ENCODE assay signal across 1 cellular context in the genomic region with DNA sequence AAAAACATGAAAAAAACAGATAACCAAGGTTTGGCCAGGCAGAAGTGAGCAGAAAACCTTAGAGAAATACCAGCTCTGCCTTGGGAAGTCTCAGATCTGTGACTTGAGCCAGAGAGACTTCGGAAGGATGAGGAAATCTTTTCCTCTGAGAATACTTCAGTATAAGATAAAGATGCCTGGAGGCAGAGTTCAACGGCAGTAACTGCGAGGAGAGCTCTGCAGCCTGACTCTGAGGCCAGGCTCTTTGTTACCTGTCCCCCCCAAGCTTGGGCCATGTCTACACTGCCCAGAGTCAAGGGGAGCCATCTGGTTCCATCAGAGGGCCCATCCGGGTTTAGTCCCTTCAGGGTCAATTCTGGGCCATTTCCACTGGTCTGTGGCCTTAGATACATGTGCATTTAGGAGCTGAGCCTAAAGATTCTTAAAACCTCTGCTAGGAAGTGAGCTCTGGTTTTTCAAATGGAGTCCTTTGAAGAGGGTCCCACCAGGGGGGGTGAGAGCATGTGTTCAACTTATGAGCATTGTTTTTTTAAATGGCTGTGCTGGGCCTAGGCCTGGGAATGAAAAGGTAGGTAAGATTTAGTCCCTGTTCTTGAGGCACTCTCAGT.
TF ChIP-seq lines count a peak whose summit lies in the region.

No MANE protein-coding gene starts in this region.

TF ChIP-seq in WTC11, 78 proteins besides CTCF, POLR2A, EP300 and RAD21 (continued from another document):
- no peak for TF ChIP-seq ZNF532 (CRISPR knock-in tag; IDR thresholded peaks at IDR 0.05; ENCODE audit: borderline replicate concordance)
